1 cellular context compared by ENCODE assay signal in the genomic region with DNA sequence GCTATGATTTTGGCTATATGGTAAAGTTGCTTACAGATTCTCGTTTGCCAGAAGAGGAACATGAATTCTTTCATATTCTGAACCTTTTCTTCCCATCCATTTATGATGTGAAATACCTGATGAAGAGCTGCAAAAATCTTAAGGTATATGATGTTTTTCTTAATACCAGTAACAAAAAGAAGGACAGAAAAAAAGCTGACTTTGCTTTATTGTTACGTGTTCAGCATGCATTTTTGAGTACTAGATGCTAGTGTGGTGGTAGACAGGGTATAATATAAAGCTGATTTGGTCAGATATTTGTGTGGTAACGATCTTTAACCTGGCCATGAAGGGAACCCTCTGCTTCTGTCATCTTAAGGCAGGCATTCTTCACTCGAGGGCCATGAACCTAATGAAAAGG.
TF ChIP-seq lines count a peak whose summit lies in the region.

No MANE protein-coding gene starts in this region.

TF ChIP-seq in H1, 55 proteins besides CTCF, POLR2A, EP300 and RAD21:
- TF ChIP-seq MAFK (IDR thresholded peaks at IDR 0.05; ENCODE audit: low read depth, low read length), result peak; percentile 50; the same call in 1 of the 2 replicates
- TF ChIP-seq ATF2 (IDR thresholded peaks at IDR 0.05; ENCODE audit: low read length), result no peak
